18 cellular contexts compared by ENCODE assay signal in genomic region chr5:150361301-150361700, GRCh38. TPM values are rescaled to one million over a fixed set of nuclear protein-coding genes. Genes with fewer than 3 reads are reported as not detected.
DNase-seq lines count a peak whose midpoint lies in the region; ATAC-seq and TF ChIP-seq lines count a peak whose summit lies in the region.
"Had no signal": no experiment of that assay in that cellular context is flagged by ENCODE, and none has a peak within 500 bp of the region (broad histone marks: within the 10 kb centered on the region; RNA-seq: fewer than 3 reads in every experiment).

No MANE protein-coding gene starts in this region.

- no peak for TF ChIP-seq CTCF in neural crest cell (conservative IDR thresholded peaks at IDR 0.05)
- no peak for TF ChIP-seq CTCF in MCF 10A (IDR thresholded peaks at IDR 0.05; ENCODE audit: unreplicated experiment)

- DNase-seq in neural crest cell (ENCODE audit: low read depth, low spot score), result no peak
- no peak for DNase-seq in activated CD8-positive, alpha-beta T cell treated with anti-CD3 and anti-CD28 coated beads, Interleukin-2, amount 10 ng/mL, durations not matched to agents 7 days and 5 days
- DNase-seq in MCF 10A (ENCODE audit: unreplicated experiment), result no peak
- DNase-seq in NCI-H2171 (lab: John Stamatoyannopoulos, UW), result no peak
- DNase-seq: activated CD4-positive, alpha-beta T cell treated with anti-CD3 and anti-CD28 coated beads for 4 hours; activated T-cell treated with anti-CD3 and anti-CD28 coated beads, Interleukin-2, amount 50 U/mL, for 48 hours; NCI-H187 treated with DMSO at 0.1 percent for 48 hours; NCI-H82; Right ventricle myocardium superior; stimulated activated CD4-positive, alpha-beta T cell treated with anti-CD3 and anti-CD28 coated beads, Interleukin-1b, Interleukin-23, amount 100 ng/mL, for 48 hours had no signal

- H3K27ac Mint-ChIP-seq in neural crest cell (ENCODE audit: unreplicated experiment) (no peak overlapping the region), MCF 10A (ENCODE audit: low read depth, unreplicated experiment) (no peak overlapping the region)
- H3K27ac Mint-ChIP-seq in activated CD8-positive, alpha-beta T cell treated with anti-CD3 and anti-CD28 coated beads, Interleukin-2, amount 10 ng/mL, durations not matched to agents 7 days and 5 days, result no peak overlapping the region
- H3K27ac Mint-ChIP-seq: type B pancreatic cell had no signal

- no peaks in the 10 kb centered on the region for H3K27me3 Mint-ChIP-seq in neural crest cell (ENCODE audit: low read depth)
- H3K27me3 Mint-ChIP-seq in activated CD8-positive, alpha-beta T cell treated with anti-CD3 and anti-CD28 coated beads, Interleukin-2, amount 10 ng/mL, durations not matched to agents 7 days and 5 days (ENCODE audit: low read depth), result no peaks in the 10 kb centered on the region
- no peaks in the 10 kb centered on the region for H3K27me3 Mint-ChIP-seq in MCF 10A (ENCODE audit: insufficient read depth, unreplicated experiment)
- H3K27me3 Mint-ChIP-seq: natural killer cell treated with Interleukin-12 subunit alpha and Interleukin-12 subunit beta and Interleukin-15 and Interleukin-18, amount 100 ng/mL, for 72 hours; type B pancreatic cell had no signal

- H3K4me3 Mint-ChIP-seq in neural crest cell, result peak overlapping the region; percentile 62
- H3K4me3 Mint-ChIP-seq in activated CD8-positive, alpha-beta T cell treated with anti-CD3 and anti-CD28 coated beads, Interleukin-2, amount 10 ng/mL, durations not matched to agents 7 days and 5 days, result no peak overlapping the region
- no peak overlapping the region for H3K4me3 Mint-ChIP-seq in MCF 10A (ENCODE audit: unreplicated experiment)
- H3K4me3 Mint-ChIP-seq: CD14-positive monocyte; natural killer cell treated with Interleukin-12 subunit alpha and Interleukin-12 subunit beta and Interleukin-15 and Interleukin-18, amount 100 ng/mL, for 72 hours; type B pancreatic cell had no signal

- peak; percentile 28 for ATAC-seq in GM18520 (IDR thresholded peaks at IDR 0.05; ENCODE audit: unreplicated experiment)
- peak; percentile 35 for ATAC-seq in GM21447 (IDR thresholded peaks at IDR 0.05; ENCODE audit: unreplicated experiment)
- ATAC-seq in HG03060 (IDR thresholded peaks at IDR 0.05; ENCODE audit: low read depth, unreplicated experiment), result peak; percentile 33
- no peak for ATAC-seq in activated CD8-positive, alpha-beta T cell treated with anti-CD3 and anti-CD28 coated beads, Interleukin-2, amount 10 ng/mL, durations not matched to agents 7 days and 5 days
- ATAC-seq: natural killer cell treated with Interleukin-12 subunit alpha and Interleukin-12 subunit beta and Interleukin-15 and Interleukin-18, amount 100 ng/mL, for 72 hours had no signal

- POLR2A ChIA-PET in activated CD8-positive, alpha-beta T cell treated with anti-CD3 and anti-CD28 coated beads, Interleukin-2, amount 10 ng/mL, durations not matched to agents 7 days and 5 days (lab: Charles Lee), result interaction anchor here (1.9 kb wide), 1 partner anchor 51 kb away, joined by 9 read pairs; the partner anchor contains the start of gene CD74
- POLR2A ChIA-PET in MCF 10A (lab: Yijun Ruan, JAX), result no interaction called here

- no peaks in the 10 kb centered on the region for H3K9me3 Mint-ChIP-seq in neural crest cell
- H3K9me3 Mint-ChIP-seq in activated CD8-positive, alpha-beta T cell treated with anti-CD3 and anti-CD28 coated beads, Interleukin-2, amount 10 ng/mL, durations not matched to agents 7 days and 5 days (ENCODE audit: insufficient read depth), result no peaks in the 10 kb centered on the region
- H3K9me3 Mint-ChIP-seq in MCF 10A (ENCODE audit: unreplicated experiment), result no peaks in the 10 kb centered on the region
- H3K9me3 Mint-ChIP-seq: CD14-positive monocyte; natural killer cell treated with Interleukin-12 subunit alpha and Interleukin-12 subunit beta and Interleukin-15 and Interleukin-18, amount 100 ng/mL, for 72 hours; type B pancreatic cell had no signal

- intact Hi-C loops in MCF 10A (cut with micrococcal nuclease), result no loop called here

- no TSS peak for BruUV-seq in MCF 10A (replicated peaks; lab: Mats Ljungman, UMichigan)

- peaks cover 29% of the 10 kb centered on the region for H3K4me1 Mint-ChIP-seq in neural crest cell
- peaks cover 40% of the 10 kb centered on the region for H3K4me1 Mint-ChIP-seq in activated CD8-positive, alpha-beta T cell treated with anti-CD3 and anti-CD28 coated beads, Interleukin-2, amount 10 ng/mL, durations not matched to agents 7 days and 5 days (ENCODE audit: low read depth)
- H3K4me1 Mint-ChIP-seq in MCF 10A (ENCODE audit: insufficient read depth, unreplicated experiment), result peaks cover 16% of the 10 kb centered on the region

- H3K36me3 Mint-ChIP-seq in neural crest cell (ENCODE audit: low read depth), result peaks cover 3% of the 10 kb centered on the region
- peaks cover 42% of the 10 kb centered on the region for H3K36me3 Mint-ChIP-seq in activated CD8-positive, alpha-beta T cell treated with anti-CD3 and anti-CD28 coated beads, Interleukin-2, amount 10 ng/mL, durations not matched to agents 7 days and 5 days (ENCODE audit: low read depth)
- H3K36me3 Mint-ChIP-seq in MCF 10A (ENCODE audit: insufficient read depth, unreplicated experiment), result peaks cover 48% of the 10 kb centered on the region

- CTCF ChIA-PET in activated CD8-positive, alpha-beta T cell treated with anti-CD3 and anti-CD28 coated beads, Interleukin-2, amount 10 ng/mL, durations not matched to agents 7 days and 5 days (lab: Charles Lee), result interaction anchor here (0.6 to 4.2 kb wide), 2 partner anchors 11 to 27 kb away, joined by 3 to 14 read pairs; no protein-coding TSS in a partner anchor
- CTCF ChIA-PET in MCF 10A (lab: Yijun Ruan, JAX), result interaction anchor here (0.5 to 5.1 kb wide), 5 partner anchors 11 to 89 kb away, joined by 3 to 27 read pairs (median 3); no protein-coding TSS in a partner anchor

RNA-seq across cellular contexts. Expression of gene TCOF1, which starts 3.8 kb away (rescaled TPM):
- total RNA-seq in neural crest cell (91.1 and 96.0 TPM in 2 replicates), MCF 10A (2022) (68.4 and 83.5 TPM in 2 replicates)
- total RNA-seq in activated CD8-positive, alpha-beta T cell treated with anti-CD3 and anti-CD28 coated beads, Interleukin-2, amount 10 ng/mL, durations not matched to agents 7 days and 5 days, result 10 to 100 TPM; 79.0 to 81.3 TPM

RNA-seq across cellular contexts. Expression of gene CD74, which starts 51.4 kb away (rescaled TPM):
- total RNA-seq in neural crest cell, result 6.3 and 7.3 TPM in 2 replicates
- total RNA-seq in activated CD8-positive, alpha-beta T cell treated with anti-CD3 and anti-CD28 coated beads, Interleukin-2, amount 10 ng/mL, durations not matched to agents 7 days and 5 days, result 100 to 1,000 TPM; 395 to 407 TPM
- not detected in 2 replicates for total RNA-seq in MCF 10A (2022)

RNA-seq across cellular contexts. Expression of gene ARSI, which starts 58.6 kb away (rescaled TPM):
- 0.25 and 0.51 TPM in 2 replicates for total RNA-seq in neural crest cell
- not detected for total RNA-seq in activated CD8-positive, alpha-beta T cell treated with anti-CD3 and anti-CD28 coated beads, Interleukin-2, amount 10 ng/mL, durations not matched to agents 7 days and 5 days
- total RNA-seq in MCF 10A (2022), result 0.19 and 0.25 TPM in 2 replicates
- total RNA-seq: lung microvascular endothelial cell; natural killer cell treated with Interleukin-12 subunit alpha and Interleukin-12 subunit beta and Interleukin-15 and Interleukin-18, amount 100 ng/mL, for 72 hours; T-helper 2 cell treated with Interferon-gamma antibody and Interleukin-4, amounts not matched to agents 100 ng/mL and 5 ng/mL, for 36 hours had no signal

Comparison
In these comparisons a context has a peak if more than half of its experiments do, and no peak if none do; other contexts are left out.
1. RNA of gene CD74, which starts 51.4 kb away (total RNA-seq): 395 to 407 TPM in activated CD8-positive, alpha-beta T cell treated with anti-CD3 and anti-CD28 coated beads, Interleukin-2, amount 10 ng/mL, durations not matched to agents 7 days and 5 days; 6.3 to 7.3 TPM in neural crest cell and not detected in MCF 10A; every median in the first group is over 10 times any median in the second.